Comparison of ENCODE assay signal across 9 cellular contexts in genomic region chr16:17070882-17071592, GRCh38.
DNase-seq lines count a peak whose midpoint lies in the region; ATAC-seq, FAIRE-seq and TF ChIP-seq lines count a peak whose summit lies in the region.
"Had no signal": no experiment of that assay in that cellular context is flagged by ENCODE, and none has a peak within 500 bp of the region (broad histone marks: within the 10 kb centered on the region; RNA-seq: fewer than 3 reads in every experiment).

No MANE protein-coding gene starts in this region.

- H3K4me1 Mint-ChIP-seq in activated CD8-positive, alpha-beta memory T cell treated with anti-CD3 and anti-CD28 coated beads, Interleukin-2, amount 10 ng/mL, durations not matched to agents 7 days and 5 days = peaks cover 8% of the 10 kb centered on the region

- TF ChIP-seq CTCF in D721Med (IDR thresholded peaks at IDR 0.05; ENCODE audit: insufficient read depth, missing control alignments) = no peak

- FAIRE-seq in D721Med (lab: Jason Lieb, UNC) = no peak

- H3K36me3 Mint-ChIP-seq in activated CD8-positive, alpha-beta memory T cell treated with anti-CD3 and anti-CD28 coated beads, Interleukin-2, amount 10 ng/mL, durations not matched to agents 7 days and 5 days = no peaks in the 10 kb centered on the region

- intact Hi-C loops in head of caudate nucleus (cut with DNase I) = no loop called here

- peak overlapping the region; percentile 20 for H3K4me3 Mint-ChIP-seq in activated CD8-positive, alpha-beta memory T cell treated with anti-CD3 and anti-CD28 coated beads, Interleukin-2, amount 10 ng/mL, durations not matched to agents 7 days and 5 days

- no peaks in the 10 kb centered on the region for H3K9me3 Mint-ChIP-seq in activated CD8-positive, alpha-beta memory T cell treated with anti-CD3 and anti-CD28 coated beads, Interleukin-2, amount 10 ng/mL, durations not matched to agents 7 days and 5 days (ENCODE audit: low read depth)
- H3K9me3 Mint-ChIP-seq: dendritic cell treated with granulocyte-macrophage colony-stimulating factor and Interleukin-4, amounts not matched to agents 40 ng/mL and 50 ng/mL, for 4 days had no signal

- no peak overlapping the region for H3K27ac Mint-ChIP-seq in activated CD8-positive, alpha-beta memory T cell treated with anti-CD3 and anti-CD28 coated beads, Interleukin-2, amount 10 ng/mL, durations not matched to agents 7 days and 5 days
- H3K27ac Mint-ChIP-seq: dendritic cell treated with granulocyte-macrophage colony-stimulating factor and Interleukin-4, amounts not matched to agents 40 ng/mL and 50 ng/mL, for 4 days had no signal

- H3K27me3 Mint-ChIP-seq in activated CD8-positive, alpha-beta memory T cell treated with anti-CD3 and anti-CD28 coated beads, Interleukin-2, amount 10 ng/mL, durations not matched to agents 7 days and 5 days = peaks cover 10% of the 10 kb centered on the region
- H3K27me3 Mint-ChIP-seq: dendritic cell treated with granulocyte-macrophage colony-stimulating factor and Interleukin-4, amounts not matched to agents 40 ng/mL and 50 ng/mL, for 4 days had no signal

- ATAC-seq in HG03066 (IDR thresholded peaks at IDR 0.05; ENCODE audit: low read depth, unreplicated experiment) = peak; percentile 83
- peak; percentile 79 for ATAC-seq in activated CD8-positive, alpha-beta memory T cell treated with anti-CD3 and anti-CD28 coated beads, Interleukin-2, amount 10 ng/mL, durations not matched to agents 7 days and 5 days

- CTCF ChIA-PET in activated CD8-positive, alpha-beta memory T cell treated with anti-CD3 and anti-CD28 coated beads, Interleukin-2, amount 10 ng/mL, durations not matched to agents 7 days and 5 days (lab: Charles Lee) = no interaction called here

- peak; percentile 71 for DNase-seq in GM19240 (ENCODE audit: insufficient read length, low spot score)
- peak; percentile 14 for DNase-seq in NCI-H524 treated with DMSO at 0.1 percent for 48 hours (lab: John Stamatoyannopoulos, UW)
- peak; percentile 74 for DNase-seq in activated CD8-positive, alpha-beta memory T cell treated with anti-CD3 and anti-CD28 coated beads, Interleukin-2, amount 10 ng/mL, durations not matched to agents 7 days and 5 days
- DNase-seq in head of caudate nucleus = peak; percentile 44 to 92 (median 74)
- DNase-seq in stimulated activated CD4-positive, alpha-beta T cell treated with anti-CD3 and anti-CD28 coated beads, Interleukin-4, amount 100 ng/mL, for 4 hours = peak; percentile 75 to 83
- no peak for DNase-seq in DMS114 treated with DMSO at 0.1 percent for 48 hours (lab: John Stamatoyannopoulos, UW; ENCODE audit: unreplicated experiment)
- no peak for DNase-seq in D721Med (ENCODE audit: insufficient read length, low spot score)

Comparison
In these comparisons a context has a peak if more than half of its experiments do, and no peak if none do; other contexts are left out.
1. DNase-seq: peak in GM19240 (single experiment), NCI-H524 treated with DMSO at 0.1 percent for 48 hours (single experiment), activated CD8-positive, alpha-beta memory T cell treated with anti-CD3 and anti-CD28 coated beads, Interleukin-2, amount 10 ng/mL, durations not matched to agents 7 days and 5 days (single experiment), head of caudate nucleus (42 of 42) and stimulated activated CD4-positive, alpha-beta T cell treated with anti-CD3 and anti-CD28 coated beads, Interleukin-4, amount 100 ng/mL, for 4 hours (2 of 2); none in DMS114 treated with DMSO at 0.1 percent for 48 hours (single experiment) and D721Med (single experiment).